ENCODE assay signal across 1 cellular context in genomic region chr17:41769985-41770384, GRCh38.
TF ChIP-seq lines count a peak whose summit lies in the region.

No MANE protein-coding gene starts in this region.

TF ChIP-seq in A549, 52 proteins besides CTCF, POLR2A, EP300 and RAD21 (continued from another document):
- TF ChIP-seq CHD4 (IDR thresholded peaks at IDR 0.05; ENCODE audit: borderline replicate concordance) (0 out of 2 replicates have a peak, but pooled peaks have one; percentile 61), ZC3H11A (IDR thresholded peaks at IDR 0.05) (no peak), BHLHE40 (IDR thresholded peaks at IDR 0.05; ENCODE audit: low read depth, low read length) (no peak), TP53 (CRISPR knock-in tag; IDR thresholded peaks at IDR 0.05) (no peak), EHMT2 (IDR thresholded peaks at IDR 0.05; ENCODE audit: low read depth) (no peak), SREBF2 (IDR thresholded peaks at IDR 0.05) (no peak), KDM5A (IDR thresholded peaks at IDR 0.05) (no peak), HOXA7 (CRISPR knock-in tag; IDR thresholded peaks at IDR 0.05) (no peak), MAFK (IDR thresholded peaks at IDR 0.05; ENCODE audit: partially characterized antibody) (no peak), MAZ (IDR thresholded peaks at IDR 0.05; ENCODE audit: borderline replicate concordance, low read depth, low read length) (no peak), MYC (IDR thresholded peaks at IDR 0.05; ENCODE audit: borderline replicate concordance, low read length) (no peak), CBX8 (IDR thresholded peaks at IDR 0.05) (no peak)
